Comparison of ENCODE assay signal across 1 cellular context in the genomic region with DNA sequence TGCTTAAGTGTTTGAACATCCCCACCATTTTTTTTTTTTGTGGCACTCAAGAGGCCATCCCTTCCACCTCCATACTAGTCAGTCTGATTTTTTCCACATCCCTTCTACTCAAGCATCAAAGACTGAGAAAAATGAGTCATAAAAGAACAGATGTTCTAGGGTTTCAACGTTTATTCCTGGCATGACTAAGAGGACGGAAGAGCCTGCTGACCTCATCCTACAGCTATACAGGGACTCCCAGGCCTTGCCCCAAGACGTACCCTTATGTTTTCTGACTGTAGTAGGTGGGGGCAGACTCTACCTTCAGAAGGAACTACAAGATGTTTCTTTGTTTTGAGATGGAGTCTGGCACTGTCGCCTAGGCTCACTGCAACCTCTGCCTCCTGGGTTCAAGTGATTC.
TF ChIP-seq lines count a peak whose summit lies in the region.

No MANE protein-coding gene starts in this region.

TF ChIP-seq in GM12878, 131 proteins besides CTCF, POLR2A, EP300 and RAD21 (continued from another document):
- TF ChIP-seq MEF2A (IDR thresholded peaks at IDR 0.05; ENCODE audit: insufficient read depth, low read depth, low read length) (peak; percentile 84), POLR2AphosphoS2 (IDR thresholded peaks at IDR 0.05; ENCODE audit: low read depth, low read length) (no peak), ATF7 (IDR thresholded peaks at IDR 0.05; ENCODE audit: low read depth) (peak; percentile 70; the same call in 1 of the 2 replicates)
